18 cellular contexts compared by ENCODE assay signal in genomic region chr12:1173806-1174617, GRCh38.
DNase-seq lines count a peak whose midpoint lies in the region; ATAC-seq, FAIRE-seq and TF ChIP-seq lines count a peak whose summit lies in the region.
"Had no signal": no experiment of that assay in that cellular context is flagged by ENCODE, and none has a peak within 500 bp of the region (broad histone marks: within the 10 kb centered on the region; RNA-seq: fewer than 3 reads in every experiment).

No MANE protein-coding gene starts in this region.

- no peak overlapping the region for H3K4me3 Mint-ChIP-seq in glutamatergic neuron (ENCODE audit: unreplicated experiment)
- no peak overlapping the region for H3K4me3 Mint-ChIP-seq in activated CD4-positive, alpha-beta T cell treated with anti-CD3 and anti-CD28 coated beads, Interleukin-2, amount 10 ng/mL, durations not matched to agents 7 days and 5 days
- H3K4me3 Mint-ChIP-seq: WTC11 had no signal

- H3K4me2 ChIP-seq in HepG2 (ENCODE audit: low read depth, low read length): no peak overlapping the region

- TF ChIP-seq POLR2A in HepG2 (IDR thresholded peaks at IDR 0.05; ENCODE audit: insufficient read depth in 1 of 2, low read depth in 2 of 2, low read length in 2 of 2): no peak

- 95% methylated on average over 7 of the region's 8 CpGs for WGBS in HepG2 (ENCODE audit: low lambda C conversion rate)

- H3K27me3 ChIP-seq in HepG2 (ENCODE audit: control insufficient read depth in 1 of 2, insufficient read depth in 2 of 2, low read length in 2 of 2): no peaks in the 10 kb centered on the region
- H3K27me3 ChIP-seq in A673 (replicated peaks; ENCODE audit: insufficient read depth, low read depth, low read length, poor library complexity): no peaks in the 10 kb centered on the region
- H3K27me3 ChIP-seq: suprapubic skin had no signal

- H3K9me3 Mint-ChIP-seq in glutamatergic neuron (ENCODE audit: unreplicated experiment): peaks cover 5% of the 10 kb centered on the region
- peaks cover 3% of the 10 kb centered on the region for H3K9me3 Mint-ChIP-seq in activated CD4-positive, alpha-beta T cell treated with anti-CD3 and anti-CD28 coated beads, Interleukin-2, amount 10 ng/mL, durations not matched to agents 7 days and 5 days
- H3K9me3 Mint-ChIP-seq: T-cell had no signal

- H3K4me1 Mint-ChIP-seq in glutamatergic neuron (ENCODE audit: low read depth, unreplicated experiment): peaks cover 30% of the 10 kb centered on the region
- H3K4me1 Mint-ChIP-seq in activated CD4-positive, alpha-beta T cell treated with anti-CD3 and anti-CD28 coated beads, Interleukin-2, amount 10 ng/mL, durations not matched to agents 7 days and 5 days: no peaks in the 10 kb centered on the region

- ATAC-seq in HepG2: no peak
- ATAC-seq: left lobe of liver, mucosa of descending colon, sciatic nerve, T-cell, WTC11 had no signal

- H4K20me1 ChIP-seq in HepG2 (ENCODE audit: insufficient read depth, low read length): no peaks in the 10 kb centered on the region

- H3K36me3 ChIP-seq in HepG2 (replicated peaks in 1 of 2; ENCODE audit: control insufficient read depth in 1 of 2, insufficient read depth in 2 of 2, low read length in 2 of 2) (peaks cover 2 to 3% of the 10 kb centered on the region in 2 experiments; a peak in 3 of 5 replicates), A673 (ENCODE audit: insufficient read depth, low read length, poor library complexity, severe bottlenecking) (no peaks in the 10 kb centered on the region)
- H3K36me3 ChIP-seq: suprapubic skin had no signal

- POLR2A ChIA-PET in HepG2 (lab: Yijun Ruan, JAX) (no interaction called here), A673 (lab: Charles Lee; ENCODE audit: low non-redundant PET) (no interaction called here)
- POLR2A ChIA-PET in activated CD4-positive, alpha-beta T cell treated with anti-CD3 and anti-CD28 coated beads, Interleukin-2, amount 10 ng/mL, durations not matched to agents 7 days and 5 days (lab: Charles Lee): no interaction called here

- H3K9ac ChIP-seq in HepG2 (ENCODE audit: insufficient read depth, low read depth, low read length): no peak overlapping the region

- intact Hi-C loops in HepG2 (cut with micrococcal nuclease; ENCODE audit: unreplicated experiment): no loop called here
- intact Hi-C loops in A673 (cut with micrococcal nuclease; ENCODE audit: unreplicated experiment): no loop called here

- no TSS peak for BruUV-seq in HepG2 (replicated peaks; lab: Mats Ljungman, UMichigan)
- no TSS peak for BruUV-seq in A673 (replicated peaks; lab: Mats Ljungman, UMichigan)

- TF ChIP-seq CTCF in glutamatergic neuron (IDR thresholded peaks at IDR 0.05; ENCODE audit: partially characterized antibody, unreplicated experiment) (no peak), HepG2 (CRISPR knock-in tag; IDR thresholded peaks at IDR 0.05) (no peak), A673 (conservative IDR thresholded peaks at IDR 0.05; ENCODE audit: low read depth, low read length) (no peak)

- TF ChIP-seq RAD21 in HepG2 (CRISPR knock-in tag; IDR thresholded peaks at IDR 0.05): no peak

- TF ChIP-seq EP300 in HepG2 (IDR thresholded peaks at IDR 0.05; ENCODE audit: low read depth in 2 of 2, low read length in 2 of 2) (no peak), HepG2 (CRISPR knock-in tag; IDR thresholded peaks at IDR 0.05; ENCODE audit: borderline replicate concordance) (no peak)

- H3K27ac Mint-ChIP-seq in glutamatergic neuron (ENCODE audit: unreplicated experiment): peak overlapping the region; percentile 15
- no peak overlapping the region for H3K27ac Mint-ChIP-seq in activated CD4-positive, alpha-beta T cell treated with anti-CD3 and anti-CD28 coated beads, Interleukin-2, amount 10 ng/mL, durations not matched to agents 7 days and 5 days
- H3K27ac Mint-ChIP-seq: T-cell, WTC11 had no signal

- H3K27ac ChIP-seq in HepG2 (ENCODE audit: extremely low read length, insufficient read depth, low read length) (no peak overlapping the region), A673 (ENCODE audit: low read depth, low read length, poor library complexity, severe bottlenecking) (no peak overlapping the region)
- H3K27ac ChIP-seq: suprapubic skin had no signal

- no peak for FAIRE-seq in HepG2 (lab: Jason Lieb, UNC)

- no peaks in the 10 kb centered on the region for H3K79me2 ChIP-seq in HepG2 (ENCODE audit: insufficient read depth, low read length)

- H3K4me3 ChIP-seq in HepG2 (replicated peaks in 1 of 3; ENCODE audit: insufficient read depth in 1 of 3, low read depth in 2 of 3, low read length in 3 of 3) (no peak overlapping the region), A673 (ENCODE audit: low read depth, low read length, poor library complexity, severe bottlenecking) (no peak overlapping the region)
- H3K4me3 ChIP-seq: mucosa of descending colon, suprapubic skin had no signal

- H3K4me1 ChIP-seq in HepG2 (ENCODE audit: insufficient read depth, low read length): peaks cover 6% of the 10 kb centered on the region; the same call in 1 of the 2 replicates
- H3K4me1 ChIP-seq in A673 (ENCODE audit: insufficient read depth, low read length, poor library complexity, severe bottlenecking): peaks cover 21% of the 10 kb centered on the region

- CTCF ChIA-PET in HepG2 (lab: Yijun Ruan, JAX; ENCODE audit: low intra/inter-chr PET ratio, low total read pairs) (no interaction called here), A673 (lab: Charles Lee) (no interaction called here)
- CTCF ChIA-PET in activated CD4-positive, alpha-beta T cell treated with anti-CD3 and anti-CD28 coated beads, Interleukin-2, amount 10 ng/mL, durations not matched to agents 7 days and 5 days (lab: Charles Lee): interaction anchor here (0.8 kb wide), 1 partner anchor 8 kb away, joined by 4 read pairs; no protein-coding TSS in a partner anchor

- no peak overlapping the region for H2AFZ ChIP-seq in HepG2 (ENCODE audit: low read length)

- H3K36me3 Mint-ChIP-seq in glutamatergic neuron (ENCODE audit: unreplicated experiment): peaks cover 5% of the 10 kb centered on the region
- H3K36me3 Mint-ChIP-seq in activated CD4-positive, alpha-beta T cell treated with anti-CD3 and anti-CD28 coated beads, Interleukin-2, amount 10 ng/mL, durations not matched to agents 7 days and 5 days (ENCODE audit: low read depth): peaks cover 5% of the 10 kb centered on the region
- H3K36me3 Mint-ChIP-seq: WTC11 had no signal

- no peaks in the 10 kb centered on the region for H3K9me3 ChIP-seq in HepG2 (ENCODE audit: low read length)
- H3K9me3 ChIP-seq in A673 (ENCODE audit: low read depth, low read length, poor library complexity, severe bottlenecking): no peaks in the 10 kb centered on the region
- H3K9me3 ChIP-seq: mucosa of descending colon, suprapubic skin had no signal

- H3K27me3 Mint-ChIP-seq in glutamatergic neuron (ENCODE audit: unreplicated experiment): peaks cover 5% of the 10 kb centered on the region
- no peaks in the 10 kb centered on the region for H3K27me3 Mint-ChIP-seq in activated CD4-positive, alpha-beta T cell treated with anti-CD3 and anti-CD28 coated beads, Interleukin-2, amount 10 ng/mL, durations not matched to agents 7 days and 5 days
- H3K27me3 Mint-ChIP-seq: T-cell had no signal

- in situ Hi-C loops in HepG2 (cut with HindIII; ENCODE audit: extremely low pct_ligation_motif_present, low pct_unique_long_range_greater_than_20kb): no loop called here

- DNase-seq in DMS53 (lab: John Stamatoyannopoulos, UW) (peak; percentile 68), NCI-H1092 treated with DMSO at 0.1 percent for 48 hours (lab: John Stamatoyannopoulos, UW) (peak; percentile 60), NCI-H748 treated with DMSO at 0.1 percent for 48 hours (lab: John Stamatoyannopoulos, UW) (peak; percentile 81), glutamatergic neuron (peak; percentile 25), HepG2 (ENCODE audit: low spot score) (no peak), pons (ENCODE audit: low spot score) (no peak), A673 (ENCODE audit: low spot score) (no peak)
- no peak for DNase-seq in activated CD4-positive, alpha-beta T cell treated with anti-CD3 and anti-CD28 coated beads, Interleukin-2, amount 10 ng/mL, durations not matched to agents 7 days and 5 days
- DNase-seq: cerebellar nuclear complex; foreskin fibroblast; NCI-H82; stimulated activated CD4-positive, alpha-beta T cell treated with anti-CD3 and anti-CD28 coated beads, Interleukin-2, amount 100 ng/mL, for 24 hours; T-cell had no signal

Comparison
In these comparisons a context has a peak if more than half of its experiments do, and no peak if none do; other contexts are left out.
1. DNase-seq: peak in DMS53 (single experiment), NCI-H1092 treated with DMSO at 0.1 percent for 48 hours (single experiment), NCI-H748 treated with DMSO at 0.1 percent for 48 hours (single experiment) and glutamatergic neuron (single experiment); none in HepG2 (single experiment), pons (single experiment), A673 (single experiment) and activated CD4-positive, alpha-beta T cell treated with anti-CD3 and anti-CD28 coated beads, Interleukin-2, amount 10 ng/mL, durations not matched to agents 7 days and 5 days (single experiment).